Comparison of ENCODE assay signal across 1 cellular context in the genomic region with DNA sequence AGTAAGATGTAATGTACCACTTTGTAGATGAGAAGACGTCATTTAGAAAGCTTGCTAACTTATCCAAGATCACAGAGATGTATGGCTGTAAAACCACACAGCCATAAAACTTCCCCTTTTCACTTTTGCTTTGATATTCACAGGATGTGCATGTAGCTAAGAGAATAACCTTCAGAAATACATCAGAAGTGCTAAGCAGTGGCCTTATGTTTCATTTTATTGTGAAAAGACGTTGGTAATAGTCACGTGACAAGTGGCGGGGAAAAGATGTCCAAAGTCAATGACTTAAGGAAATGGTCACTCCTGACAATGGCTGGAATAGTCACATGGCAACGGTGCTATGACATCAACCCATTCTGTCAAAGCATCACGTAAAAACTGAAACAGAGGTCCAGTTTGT.
TF ChIP-seq lines count a peak whose summit lies in the region.

No MANE protein-coding gene starts in this region.

TF ChIP-seq in GM12878, 131 proteins besides CTCF, POLR2A, EP300 and RAD21 (continued from another document):
- TF ChIP-seq, protein P1, sequence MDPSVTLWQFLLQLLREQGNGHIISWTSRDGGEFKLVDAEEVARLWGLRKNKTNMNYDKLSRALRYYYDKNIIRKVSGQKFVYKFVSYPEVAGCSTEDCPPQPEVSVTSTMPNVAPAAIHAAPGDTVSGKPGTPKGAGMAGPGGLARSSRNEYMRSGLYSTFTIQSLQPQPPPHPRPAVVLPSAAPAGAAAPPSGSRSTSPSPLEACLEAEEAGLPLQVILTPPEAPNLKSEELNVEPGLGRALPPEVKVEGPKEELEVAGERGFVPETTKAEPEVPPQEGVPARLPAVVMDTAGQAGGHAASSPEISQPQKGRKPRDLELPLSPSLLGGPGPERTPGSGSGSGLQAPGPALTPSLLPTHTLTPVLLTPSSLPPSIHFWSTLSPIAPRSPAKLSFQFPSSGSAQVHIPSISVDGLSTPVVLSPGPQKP (IDR thresholded peaks at IDR 0.05; ENCODE audit: low read depth, low read length): no peak
- TF ChIP-seq NR2C1 (IDR thresholded peaks at IDR 0.05): no peak
- TF ChIP-seq SMC3 (IDR thresholded peaks at IDR 0.05; ENCODE audit: borderline replicate concordance, low read length): no peak
- peak; percentile 60 for TF ChIP-seq JUNB (IDR thresholded peaks at IDR 0.05)
